8 cellular contexts compared by ENCODE assay signal in the genomic region with DNA sequence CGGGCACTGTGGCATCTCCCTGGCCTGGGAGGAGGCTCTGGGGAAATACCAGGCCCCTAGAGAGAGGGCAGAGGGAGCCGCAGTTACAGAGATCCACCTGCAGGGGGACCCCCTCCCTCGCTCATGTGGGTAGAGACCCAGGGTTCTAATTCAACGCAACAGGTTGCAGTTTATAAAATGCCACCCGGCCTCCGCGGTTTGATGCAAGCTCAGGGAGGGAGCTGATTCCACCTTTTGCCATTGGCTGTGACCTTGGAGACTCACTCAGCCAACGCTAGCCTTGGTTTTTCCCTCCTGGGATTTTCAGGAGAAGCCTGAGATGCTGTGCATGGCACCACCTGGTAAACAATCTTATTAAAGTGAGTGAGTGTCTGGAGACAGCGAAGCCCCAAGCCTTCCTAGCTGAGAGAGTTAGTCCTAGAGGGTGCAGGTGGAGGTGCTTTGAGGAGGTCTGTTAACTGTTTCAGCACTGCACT.
DNase-seq lines count a peak whose midpoint lies in the region; ATAC-seq and FAIRE-seq lines count a peak whose summit lies in the region.

No MANE protein-coding gene starts in this region.

- no peak for ATAC-seq in HG02623 (IDR thresholded peaks at IDR 0.05; ENCODE audit: unreplicated experiment)

- DNase-seq in AG08396 (ENCODE audit: low spot score) (peak; percentile 82), GM19239 (ENCODE audit: insufficient read length, low spot score) (peak; percentile 66), NCI-H345 treated with DMSO at 0.1 percent for 48 hours (lab: John Stamatoyannopoulos, UW; ENCODE audit: unreplicated experiment) (peak; percentile 58), medulla oblongata (ENCODE audit: extremely low spot score) (peak; percentile 69)
- DNase-seq in activated CD4-positive, alpha-beta T cell treated with anti-CD3 and anti-CD28 coated beads, Interleukin-2, amount 50 U/mL, for 48 hours: peak; percentile 72 to 80
- peak; percentile 43 for DNase-seq in effector CD4-positive, alpha-beta T cell
- peak; percentile 23 to 51 for DNase-seq in stimulated activated CD8-positive, alpha-beta memory T cell treated with anti-CD3 and anti-CD28 coated beads, Interleukin-2, amount 100 ng/mL, for 1 hour (ENCODE audit: low read depth in 2 of 2)

- FAIRE-seq in GM19239 (lab: Jason Lieb, UNC): peak; percentile 83
